Comparison of ENCODE assay signal across 17 cellular contexts in the genomic region with DNA sequence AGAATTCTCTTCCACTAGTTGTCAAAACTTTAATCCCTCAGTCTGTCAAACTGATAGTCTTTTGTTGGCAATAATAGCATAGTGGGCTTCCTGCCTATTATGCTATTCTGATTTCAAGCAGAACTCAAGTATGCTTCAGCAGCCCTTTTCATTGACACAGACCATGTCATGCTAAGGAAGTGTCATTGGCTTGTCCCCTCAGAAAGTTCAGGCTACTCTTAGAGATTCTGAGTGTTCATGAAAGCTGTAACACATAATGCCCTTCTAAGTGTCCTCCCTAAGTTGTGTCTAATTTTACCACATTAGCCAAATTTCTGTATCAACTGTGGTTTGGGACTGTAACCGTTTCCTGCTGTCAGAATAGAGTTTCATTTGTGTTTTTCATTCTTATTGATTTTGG.
DNase-seq lines count a peak whose midpoint lies in the region; ATAC-seq, FAIRE-seq and TF ChIP-seq lines count a peak whose summit lies in the region.
"Had no signal": no experiment of that assay in that cellular context is flagged by ENCODE, and none has a peak within 500 bp of the region (broad histone marks: within the 10 kb centered on the region; RNA-seq: fewer than 3 reads in every experiment).

No MANE protein-coding gene starts in this region.

- no peak overlapping the region for H3K4me3 ChIP-seq in GM12865 (ENCODE audit: low read depth, low read length)
- no peak overlapping the region for H3K4me3 ChIP-seq in bronchial epithelial cell (ENCODE audit: low read depth, low read length)
- H3K4me3 ChIP-seq: HAP-1, K562, SJCRH30 had no signal

- peak; percentile 55 for FAIRE-seq in bronchial epithelial cell (lab: Jason Lieb, UNC)
- FAIRE-seq: K562 had no signal

- peak; percentile 69 for ATAC-seq in GM19351 (IDR thresholded peaks at IDR 0.05; ENCODE audit: unreplicated experiment)
- no peak for ATAC-seq in GM21390 (IDR thresholded peaks at IDR 0.05; ENCODE audit: unreplicated experiment)
- no peak for ATAC-seq in GM21381 (IDR thresholded peaks at IDR 0.05; ENCODE audit: unreplicated experiment)
- ATAC-seq: K562 had no signal

- H3K36me3 ChIP-seq in bronchial epithelial cell (ENCODE audit: control insufficient read depth, insufficient read depth, low read length) = no peaks in the 10 kb centered on the region
- H3K36me3 ChIP-seq: HAP-1, SJCRH30 had no signal

- H3K27me3 ChIP-seq in bronchial epithelial cell (ENCODE audit: control insufficient read depth, insufficient read depth, low read length) = no peaks in the 10 kb centered on the region
- H3K27me3 ChIP-seq: SJCRH30 had no signal

- peak; percentile 20 for DNase-seq in GM12865 (ENCODE audit: low read depth)
- DNase-seq in MV-4-11 (lab: John Stamatoyannopoulos, UW) = peak; percentile 50
- DNase-seq in bronchial epithelial cell (ENCODE audit: low read depth) = no peak
- no peak for DNase-seq in nucleus accumbens (lab: John Stamatoyannopoulos, UW)
- DNase-seq: AML-193, DND-41, NCI-H1694 treated with DMSO at 0.1 percent for 48 hours, NCI-H2107, NCI-H510A, NCI-H774, SJCRH30, T1000 had no signal

- TF ChIP-seq CTCF in GM12865 (IDR thresholded peaks at IDR 0.05; ENCODE audit: insufficient read depth, low read depth, low read length, missing control alignments) (no peak), bronchial epithelial cell (IDR thresholded peaks at IDR 0.05; ENCODE audit: insufficient read depth, low read length, severe bottlenecking) (no peak)

Comparison
In these comparisons a context has a peak if more than half of its experiments do, and no peak if none do; other contexts are left out.
1. DNase-seq: peak in GM12865 (single experiment) and MV-4-11 (single experiment); none in bronchial epithelial cell (single experiment) and nucleus accumbens (0 of 56).